1 cellular context compared by ENCODE assay signal in the genomic region with DNA sequence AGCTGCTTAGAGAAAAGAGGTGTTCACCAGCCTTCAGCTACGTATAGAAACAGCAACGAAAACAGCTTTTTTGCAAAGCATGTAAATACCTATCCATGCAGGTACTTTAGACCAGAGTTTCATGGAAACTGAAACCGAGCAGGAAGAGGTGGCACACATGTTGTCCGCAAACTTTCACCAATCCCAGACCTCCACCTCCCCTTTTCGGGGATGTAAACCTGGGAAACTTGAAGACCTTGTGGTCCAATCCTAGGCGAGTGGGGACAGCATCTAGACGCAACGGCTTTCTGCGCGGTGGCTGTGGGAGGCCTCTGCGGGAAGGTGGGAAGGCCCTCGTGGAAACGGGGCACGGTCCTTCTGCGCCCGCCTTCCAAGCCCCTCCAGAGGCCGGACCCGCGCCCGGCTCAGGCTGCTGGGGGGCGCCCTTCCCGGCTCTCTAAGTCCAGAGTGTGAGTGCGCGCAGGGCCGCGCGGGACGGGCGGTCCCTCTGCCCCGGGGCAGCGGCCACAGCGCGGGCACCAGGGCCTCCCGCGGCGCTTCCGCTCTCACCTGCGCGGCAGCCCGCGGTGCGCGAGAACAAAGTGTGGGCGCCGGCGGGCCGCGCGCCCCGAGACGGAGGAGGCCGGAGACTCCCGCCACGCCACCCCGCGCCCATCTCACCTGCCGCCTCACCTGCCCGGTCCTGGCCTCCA.
TF ChIP-seq lines count a peak whose summit lies in the region.

No MANE protein-coding gene starts in this region.

TF ChIP-seq in endothelial cell of umbilical vein, 7 proteins besides CTCF, POLR2A, EP300 and RAD21 (continued from another document):
- TF ChIP-seq, protein P1, sequence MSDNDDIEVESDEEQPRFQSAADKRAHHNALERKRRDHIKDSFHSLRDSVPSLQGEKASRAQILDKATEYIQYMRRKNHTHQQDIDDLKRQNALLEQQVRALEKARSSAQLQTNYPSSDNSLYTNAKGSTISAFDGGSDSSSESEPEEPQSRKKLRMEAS (IDR thresholded peaks at IDR 0.05; ENCODE audit: insufficient read depth, insufficient read length): no peak
- TF ChIP-seq EZH2 (IDR thresholded peaks at IDR 0.05; ENCODE audit: borderline replicate concordance, low read depth, low read length, severe bottlenecking) (no peak), GATA2 (IDR thresholded peaks at IDR 0.05; ENCODE audit: insufficient read depth, insufficient read length, low read depth, low read length) (no peak), JUN (IDR thresholded peaks at IDR 0.05; ENCODE audit: borderline replicate concordance, insufficient read depth, insufficient read length, low read depth) (no peak), MYC (IDR thresholded peaks at IDR 0.05; ENCODE audit: low read depth, low read length) (no peak), FOS (IDR thresholded peaks at IDR 0.05; ENCODE audit: borderline replicate concordance, insufficient read depth, low read length) (no peak)
